In the genomic region with DNA sequence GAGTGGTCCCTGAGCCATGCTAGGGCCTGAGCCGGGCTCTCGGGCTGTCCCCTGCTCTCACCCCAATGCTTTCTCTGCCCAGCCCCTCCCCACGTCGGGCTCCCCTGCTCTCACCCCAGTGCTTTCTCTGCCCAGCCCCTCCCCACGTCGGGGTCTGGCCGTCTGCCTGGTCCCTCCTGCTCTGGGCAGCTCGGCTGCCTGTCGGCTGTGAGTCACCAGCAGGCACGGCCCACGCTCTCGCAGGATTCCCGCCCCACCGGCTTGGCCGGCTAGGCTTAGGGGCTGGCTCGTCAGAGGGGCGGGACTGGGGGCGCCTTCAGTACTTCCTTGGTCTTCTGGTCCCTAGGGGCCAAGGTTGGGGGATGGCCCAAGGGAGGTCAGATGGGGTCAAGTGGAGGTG, we compare ENCODE assay signal across 1 cellular context.
TF ChIP-seq lines count a peak whose summit lies in the region.

No MANE protein-coding gene starts in this region.

TF ChIP-seq in GM23338, 12 proteins besides CTCF, POLR2A, EP300 and RAD21 (continued from another document):
- TF ChIP-seq, protein P1, sequence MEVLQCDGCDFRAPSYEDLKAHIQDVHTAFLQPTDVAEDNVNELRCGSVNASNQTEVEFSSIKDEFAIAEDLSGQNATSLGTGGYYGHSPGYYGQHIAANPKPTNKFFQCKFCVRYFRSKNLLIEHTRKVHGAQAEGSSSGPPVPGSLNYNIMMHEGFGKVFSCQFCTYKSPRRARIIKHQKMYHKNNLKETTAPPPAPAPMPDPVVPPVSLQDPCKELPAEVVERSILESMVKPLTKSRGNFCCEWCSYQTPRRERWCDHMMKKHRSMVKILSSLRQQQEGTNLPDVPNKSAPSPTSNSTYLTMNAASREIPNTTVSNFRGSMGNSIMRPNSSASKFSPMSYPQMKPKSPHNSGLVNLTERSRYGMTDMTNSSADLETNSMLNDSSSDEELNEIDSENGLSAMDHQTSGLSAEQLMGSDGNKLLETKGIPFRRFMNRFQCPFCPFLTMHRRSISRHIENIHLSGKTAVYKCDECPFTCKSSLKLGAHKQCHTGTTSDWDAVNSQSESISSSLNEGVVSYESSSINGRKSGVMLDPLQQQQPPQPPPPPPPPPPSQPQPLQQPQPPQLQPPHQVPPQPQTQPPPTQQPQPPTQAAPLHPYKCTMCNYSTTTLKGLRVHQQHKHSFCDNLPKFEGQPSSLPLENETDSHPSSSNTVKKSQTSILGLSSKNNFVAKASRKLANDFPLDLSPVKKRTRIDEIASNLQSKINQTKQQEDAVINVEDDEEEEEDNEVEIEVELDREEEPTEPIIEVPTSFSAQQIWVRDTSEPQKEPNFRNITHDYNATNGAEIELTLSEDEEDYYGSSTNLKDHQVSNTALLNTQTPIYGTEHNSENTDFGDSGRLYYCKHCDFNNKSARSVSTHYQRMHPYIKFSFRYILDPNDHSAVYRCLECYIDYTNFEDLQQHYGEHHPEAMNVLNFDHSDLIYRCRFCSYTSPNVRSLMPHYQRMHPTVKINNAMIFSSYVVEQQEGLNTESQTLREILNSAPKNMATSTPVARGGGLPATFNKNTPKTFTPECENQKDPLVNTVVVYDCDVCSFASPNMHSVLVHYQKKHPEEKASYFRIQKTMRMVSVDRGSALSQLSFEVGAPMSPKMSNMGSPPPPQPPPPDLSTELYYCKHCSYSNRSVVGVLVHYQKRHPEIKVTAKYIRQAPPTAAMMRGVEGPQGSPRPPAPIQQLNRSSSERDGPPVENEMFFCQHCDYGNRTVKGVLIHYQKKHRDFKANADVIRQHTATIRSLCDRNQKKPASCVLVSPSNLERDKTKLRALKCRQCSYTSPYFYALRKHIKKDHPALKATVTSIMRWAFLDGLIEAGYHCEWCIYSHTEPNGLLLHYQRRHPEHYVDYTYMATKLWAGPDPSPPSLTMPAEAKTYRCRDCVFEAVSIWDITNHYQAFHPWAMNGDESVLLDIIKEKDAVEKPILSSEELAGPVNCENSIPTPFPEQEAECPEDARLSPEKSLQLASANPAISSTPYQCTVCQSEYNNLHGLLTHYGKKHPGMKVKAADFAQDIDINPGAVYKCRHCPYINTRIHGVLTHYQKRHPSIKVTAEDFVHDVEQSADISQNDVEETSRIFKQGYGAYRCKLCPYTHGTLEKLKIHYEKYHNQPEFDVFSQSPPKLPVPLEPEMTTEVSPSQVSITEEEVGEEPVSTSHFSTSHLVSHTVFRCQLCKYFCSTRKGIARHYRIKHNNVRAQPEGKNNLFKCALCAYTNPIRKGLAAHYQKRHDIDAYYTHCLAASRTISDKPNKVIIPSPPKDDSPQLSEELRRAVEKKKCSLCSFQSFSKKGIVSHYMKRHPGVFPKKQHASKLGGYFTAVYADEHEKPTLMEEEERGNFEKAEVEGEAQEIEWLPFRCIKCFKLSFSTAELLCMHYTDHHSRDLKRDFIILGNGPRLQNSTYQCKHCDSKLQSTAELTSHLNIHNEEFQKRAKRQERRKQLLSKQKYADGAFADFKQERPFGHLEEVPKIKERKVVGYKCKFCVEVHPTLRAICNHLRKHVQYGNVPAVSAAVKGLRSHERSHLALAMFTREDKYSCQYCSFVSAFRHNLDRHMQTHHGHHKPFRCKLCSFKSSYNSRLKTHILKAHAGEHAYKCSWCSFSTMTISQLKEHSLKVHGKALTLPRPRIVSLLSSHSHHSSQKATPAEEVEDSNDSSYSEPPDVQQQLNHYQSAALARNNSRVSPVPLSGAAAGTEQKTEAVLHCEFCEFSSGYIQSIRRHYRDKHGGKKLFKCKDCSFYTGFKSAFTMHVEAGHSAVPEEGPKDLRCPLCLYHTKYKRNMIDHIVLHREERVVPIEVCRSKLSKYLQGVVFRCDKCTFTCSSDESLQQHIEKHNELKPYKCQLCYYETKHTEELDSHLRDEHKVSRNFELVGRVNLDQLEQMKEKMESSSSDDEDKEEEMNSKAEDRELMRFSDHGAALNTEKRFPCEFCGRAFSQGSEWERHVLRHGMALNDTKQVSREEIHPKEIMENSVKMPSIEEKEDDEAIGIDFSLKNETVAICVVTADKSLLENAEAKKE (CRISPR knock-in tag; IDR thresholded peaks at IDR 0.05), result no peak
